Comparison of ENCODE assay signal across 19 cellular contexts in the genomic region with DNA sequence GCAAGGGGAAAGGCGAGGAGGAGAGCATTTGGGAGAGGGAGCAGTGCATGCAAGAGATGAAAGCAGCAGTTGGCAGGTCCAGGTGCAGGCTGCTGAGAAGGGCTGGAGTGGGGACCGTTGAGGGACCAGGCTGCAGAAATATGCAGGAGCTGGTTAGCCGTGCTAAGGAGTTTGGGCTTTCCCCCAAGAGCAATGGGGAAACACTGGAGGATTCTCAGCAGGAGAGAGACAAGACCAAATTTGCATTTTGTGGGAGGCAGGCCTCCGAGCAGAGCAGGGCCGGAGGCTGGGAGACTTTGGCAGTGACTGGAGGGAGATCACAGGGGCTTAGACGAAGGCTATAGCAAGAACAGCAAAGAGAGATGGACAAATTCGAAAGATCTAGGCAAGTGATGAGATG. TPM values are rescaled to one million over a fixed set of nuclear protein-coding genes. Genes with fewer than 3 reads are reported as not detected.
"Had no signal": no experiment of that assay in that cellular context is flagged by ENCODE, and none has a peak within 500 bp of the region (broad histone marks: within the 10 kb centered on the region; RNA-seq: fewer than 3 reads in every experiment).

No MANE protein-coding gene starts in this region.

- DNase-seq: activated CD4-positive, alpha-beta T cell treated with anti-CD3 and anti-CD28 coated beads for 48 hours; activated CD8-positive, alpha-beta memory T cell treated with anti-CD3 and anti-CD28 coated beads, Interleukin-2, amount 50 U/mL, for 48 hours; activated CD8-positive, alpha-beta T cell treated with anti-CD3 and anti-CD28 coated beads, Interleukin-2, amount 10 ng/mL, durations not matched to agents 7 days and 5 days; activated naive CD4-positive, alpha-beta T cell treated with anti-CD3 and anti-CD28 coated beads for 36 hours; caudate nucleus; cortex of kidney; effector CD8-positive, alpha-beta T cell; stimulated activated CD4-positive, alpha-beta T cell treated with anti-CD3 and anti-CD28 coated beads, Interleukin-12 subunit alpha, Interleukin-12 subunit beta, amount 100 ng/mL, for 4 hours; stimulated activated naive CD4-positive, alpha-beta T cell treated with Interleukin-2 at 50 U/mL for 16 hours; T-cell; WERI-Rb-1 had no signal

- H3K27ac ChIP-seq: neutrophil, suprapubic skin, WERI-Rb-1 had no signal

- H3K36me3 ChIP-seq: gastrocnemius medialis, neutrophil, suprapubic skin, WERI-Rb-1 had no signal

- ATAC-seq: activated CD8-positive, alpha-beta T cell treated with anti-CD3 and anti-CD28 coated beads, Interleukin-2, amount 10 ng/mL, durations not matched to agents 7 days and 5 days; T-cell had no signal

- H3K4me3 ChIP-seq: gastrocnemius medialis, suprapubic skin had no signal

- H3K27me3 ChIP-seq: gastrocnemius medialis, suprapubic skin had no signal

- H3K9me3 ChIP-seq: gastrocnemius medialis, neutrophil, suprapubic skin had no signal

RNA-seq across cellular contexts. Expression of a gene that starts 11.8 kb away (rescaled TPM):
- total RNA-seq: activated CD8-positive, alpha-beta T cell treated with anti-CD3 and anti-CD28 coated beads, Interleukin-2, amount 10 ng/mL, durations not matched to agents 7 days and 5 days; activated naive CD4-positive, alpha-beta T cell treated with anti-CD3 and anti-CD28 coated beads for 36 hours; activated T-helper 1 cell treated with anti-CD3 and anti-CD28 coated beads, Interleukin-12 subunit alpha, Interleukin-12 subunit beta, Interleukin-2, Interleukin-4 antibody, amounts not matched to agents 30 ng/mL and 10 ng/mL and 1 ng/mL, durations not matched to agents 14 hours and 24 hours and 36 hours; fibroblast of lung; mesothelial cell of epicardium; myocyte; T-cell had no signal
- polyA plus RNA-seq: fibroblast of lung, right cardiac atrium had no signal
